Comparison of ENCODE assay signal across 31 cellular contexts in genomic region chr10:25695586-25695985, GRCh38.
"Had no signal": no experiment of that assay in that cellular context is flagged by ENCODE, and none has a peak within 500 bp of the region (broad histone marks: within the 10 kb centered on the region; RNA-seq: fewer than 3 reads in every experiment).

No MANE protein-coding gene starts in this region.

- H3K4me1 Mint-ChIP-seq: activated T-helper 17 cell treated with anti-CD3 and anti-CD28 coated beads, Interleukin-2, amount 50 U/mL, for 72 hours; WTC11 had no signal

- H3K9me3 Mint-ChIP-seq: activated CD8-positive, alpha-beta T cell treated with anti-CD3 and anti-CD28 coated beads for 36 hours; activated T-cell treated with anti-CD3 and anti-CD28 coated beads, Interleukin-2, amount 50 U/mL, for 4 hours; activated T-helper 17 cell treated with anti-CD3 and anti-CD28 coated beads, Interleukin-2, amount 50 U/mL, for 72 hours; dendritic cell treated with granulocyte-macrophage colony-stimulating factor and Interleukin-4, amounts not matched to agents 40 ng/mL and 50 ng/mL, for 4 days had no signal

- H3K4me3 ChIP-seq: coronary artery, dorsolateral prefrontal cortex, esophagus muscularis mucosa, gastrocnemius medialis, heart left ventricle had no signal

- H3K27me3 ChIP-seq: brain microvascular endothelial cell, dorsolateral prefrontal cortex, esophagus muscularis mucosa, foreskin keratinocyte, gastrocnemius medialis had no signal

- H3K9me3 ChIP-seq: esophagus muscularis mucosa, gastrocnemius medialis, heart left ventricle had no signal

- H3K27me3 Mint-ChIP-seq: activated CD8-positive, alpha-beta T cell treated with anti-CD3 and anti-CD28 coated beads for 36 hours; activated naive CD8-positive, alpha-beta T cell; dendritic cell treated with granulocyte-macrophage colony-stimulating factor and Interleukin-4, amounts not matched to agents 40 ng/mL and 50 ng/mL, for 4 days had no signal

- H3K36me3 Mint-ChIP-seq: activated naive CD8-positive, alpha-beta T cell; WTC11 had no signal

- H3K27ac Mint-ChIP-seq: activated CD8-positive, alpha-beta T cell treated with anti-CD3 and anti-CD28 coated beads for 36 hours; activated naive CD8-positive, alpha-beta T cell; activated T-helper 17 cell treated with anti-CD3 and anti-CD28 coated beads, Interleukin-2, amount 50 U/mL, for 72 hours; dendritic cell treated with granulocyte-macrophage colony-stimulating factor and Interleukin-4, amounts not matched to agents 40 ng/mL and 50 ng/mL, for 4 days; effector memory CD8-positive, alpha-beta T cell; WTC11 had no signal

- H3K4me3 Mint-ChIP-seq: activated CD8-positive, alpha-beta T cell treated with anti-CD3 and anti-CD28 coated beads for 36 hours; activated naive CD8-positive, alpha-beta T cell; activated T-cell treated with anti-CD3 and anti-CD28 coated beads, Interleukin-2, amount 50 U/mL, for 4 hours; activated T-helper 17 cell treated with anti-CD3 and anti-CD28 coated beads, Interleukin-2, amount 50 U/mL, for 72 hours; central memory CD8-positive, alpha-beta T cell; dendritic cell treated with granulocyte-macrophage colony-stimulating factor and Interleukin-4, amounts not matched to agents 40 ng/mL and 50 ng/mL, for 4 days; effector memory CD8-positive, alpha-beta T cell; WTC11 had no signal

- H3K4me1 ChIP-seq: esophagus muscularis mucosa, foreskin keratinocyte, gastrocnemius medialis, heart left ventricle had no signal

- H3K36me3 ChIP-seq: brain microvascular endothelial cell, esophagus muscularis mucosa, gastrocnemius medialis, heart left ventricle had no signal

- H3K27ac ChIP-seq: brain microvascular endothelial cell, coronary artery, dorsolateral prefrontal cortex, esophagus muscularis mucosa, foreskin keratinocyte, gastrocnemius medialis, heart left ventricle, VCaP had no signal

- ATAC-seq: activated CD4-positive, CD25-positive, alpha-beta regulatory T cell treated with anti-CD3 and anti-CD28 coated beads, Interleukin-2, amount 50 U/mL, for 24 hours; activated CD8-positive, alpha-beta T cell treated with anti-CD3 and anti-CD28 coated beads for 36 hours; activated T-cell treated with anti-CD3 and anti-CD28 coated beads, Interleukin-2, amount 50 U/mL, for 4 hours; activated T-helper 17 cell treated with anti-CD3 and anti-CD28 coated beads, Interleukin-2, amount 50 U/mL, for 72 hours; effector memory CD8-positive, alpha-beta T cell; foreskin keratinocyte; gastrocnemius medialis; heart left ventricle had no signal

- DNase-seq: activated CD4-positive, alpha-beta T cell treated with anti-CD3 and anti-CD28 coated beads for 48 hours; activated CD4-positive, alpha-beta T cell treated with anti-CD3 and anti-CD28 coated beads, Interleukin-2, amount 50 U/mL, for 1 hour; activated CD4-positive, alpha-beta T cell treated with anti-CD3 and anti-CD28 coated beads, Interleukin-2, amount 50 U/mL, for 48 hours; activated CD8-positive, alpha-beta memory T cell treated with anti-CD3 and anti-CD28 coated beads for 24 hours; activated CD8-positive, alpha-beta T cell treated with anti-CD3 and anti-CD28 coated beads for 36 hours; activated effector memory CD4-positive, alpha-beta T cell treated with Interleukin-2 at 50 U/mL for 16 hours; activated gamma-delta T cell treated with Interleukin-2 at 50 U/mL for 16 hours; activated naive CD4-positive, alpha-beta T cell treated with anti-CD3 and anti-CD28 coated beads, Interleukin-2, amount 50 U/mL, for 16 hours; activated naive CD4-positive, alpha-beta T cell treated with Interleukin-2 at 50 U/mL for 16 hours; activated T-cell treated with anti-CD3 and anti-CD28 coated beads, Interleukin-2, amount 50 U/mL, for 4 hours; amniotic stem cell; anterior cingulate cortex; brain microvascular endothelial cell; dorsolateral prefrontal cortex; effector CD4-positive, alpha-beta T cell; effector memory CD8-positive, alpha-beta T cell; erythroblast; foreskin keratinocyte; gastrocnemius medialis; glutamatergic neuron; heart left ventricle; T-helper 2 cell had no signal
